ENCODE assay signal across 8 cellular contexts in the genomic region with DNA sequence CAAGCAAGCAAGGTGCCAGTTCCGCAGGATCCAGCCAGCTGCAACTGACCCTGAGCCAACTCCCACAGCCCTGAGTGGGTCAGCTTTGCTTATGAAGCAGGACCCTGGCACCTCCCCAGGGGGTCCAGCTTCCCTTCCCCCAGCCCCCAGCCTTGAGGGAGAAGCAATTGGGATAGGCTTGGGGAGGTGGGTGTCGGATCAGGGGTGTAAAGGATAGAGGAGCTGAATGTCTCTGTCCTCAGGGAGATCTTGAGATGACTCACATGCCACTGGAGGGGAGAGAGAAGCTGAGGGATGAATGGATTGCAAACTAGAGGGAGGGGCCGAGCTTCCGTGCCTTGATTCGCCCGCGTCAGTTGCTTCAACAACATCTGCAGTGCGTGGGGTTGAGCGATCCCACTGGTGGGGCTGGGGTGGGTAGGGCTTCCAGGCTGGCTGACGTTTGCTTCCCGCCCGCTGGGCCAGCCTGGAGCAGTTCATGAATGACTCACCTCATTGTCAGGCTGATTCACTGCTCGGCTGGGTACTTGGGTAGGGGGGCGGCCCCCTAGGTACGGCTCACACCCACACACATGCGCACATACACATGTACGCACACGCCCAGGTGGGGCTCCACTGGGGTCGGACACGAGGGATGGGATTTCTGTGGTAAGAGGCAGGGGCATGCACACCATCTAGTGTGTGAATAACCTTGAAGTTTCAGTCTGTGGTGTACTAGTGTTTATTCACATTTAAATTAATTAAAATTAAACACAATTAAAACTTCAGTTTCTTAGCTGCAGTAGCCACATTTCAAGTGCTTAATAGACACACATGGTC. TPM values are rescaled to one million over a fixed set of nuclear protein-coding genes. Genes with fewer than 3 reads are reported as not detected.
DNase-seq lines count a peak whose midpoint lies in the region; ATAC-seq and TF ChIP-seq lines count a peak whose summit lies in the region.

No MANE protein-coding gene starts in this region.

- peak overlapping the region; percentile 85 for H3K27ac ChIP-seq in HUES64 (ENCODE audit: low read depth, low read length)
- peak overlapping the region; percentile 16 for H3K27ac ChIP-seq in psoas muscle

- H3K27me3 ChIP-seq in HUES64 (ENCODE audit: insufficient read depth, low read length): no peaks in the 10 kb centered on the region
- H3K27me3 ChIP-seq in psoas muscle (ENCODE audit: insufficient read depth in 3 of 3, low read length in 2 of 3): peaks cover 0 to 3% (median 2%) of the 10 kb centered on the region in 3 donors

- peak; percentile 77 to 79 for ATAC-seq in activated naive CD4-positive, alpha-beta T cell treated with anti-CD3 and anti-CD28 coated beads, Interleukin-2, amount 50 U/mL, for 72 hours
- peak; percentile 80 for ATAC-seq in Right ventricle myocardium inferior
- ATAC-seq in psoas muscle: peak; percentile 65 to 87 (median 82)
- no peak for ATAC-seq in HG02870 (IDR thresholded peaks at IDR 0.05; ENCODE audit: unreplicated experiment)

- H3K4me3 ChIP-seq in HUES64 (ENCODE audit: low read length) (peak overlapping the region; percentile 35), psoas muscle (peak overlapping the region; percentile 8)

- H3K36me3 ChIP-seq in HUES64 (ENCODE audit: insufficient read depth, low read length) (no peaks in the 10 kb centered on the region), psoas muscle (ENCODE audit: insufficient read depth in 1 of 2, low read depth in 1 of 2) (no peaks in the 10 kb centered on the region)

- peaks cover 7% of the 10 kb centered on the region in 2 donors for H3K36me3 Mint-ChIP-seq in activated naive CD4-positive, alpha-beta T cell treated with anti-CD3 and anti-CD28 coated beads, Interleukin-2, amount 50 U/mL, for 72 hours

- WGBS in HUES64: 3% methylated on average over 19 of the region's 20 CpGs
- WGBS in psoas muscle, 3 donors: 9 to 20% (median 19%) methylated on average over 18 to 20 of the region's 20 CpGs

- no peaks in the 10 kb centered on the region for H3K9me3 Mint-ChIP-seq in activated naive CD4-positive, alpha-beta T cell treated with anti-CD3 and anti-CD28 coated beads, Interleukin-2, amount 50 U/mL, for 72 hours

- H3K9me3 ChIP-seq in HUES64 (ENCODE audit: insufficient read depth, low read depth, low read length): no peaks in the 10 kb centered on the region
- no peaks in the 10 kb centered on the region for H3K9me3 ChIP-seq in psoas muscle

- H3K9ac ChIP-seq in HUES64 (ENCODE audit: low read depth, low read length): peak overlapping the region; percentile 32; the same call in 1 of the 2 replicates

- peak; percentile 82 for DNase-seq in Ammon's horn (ENCODE audit: low spot score)
- DNase-seq in SIG-M5 treated with dmso at 0.1 percent for 504 hours (lab: John Stamatoyannopoulos, UW; ENCODE audit: unreplicated experiment): peak; percentile 90
- DNase-seq in activated naive CD4-positive, alpha-beta T cell treated with anti-CD3 and anti-CD28 coated beads, Interleukin-2, amount 50 U/mL, for 72 hours (ENCODE audit: low spot score in 2 of 2): peak; percentile 66 to 88
- DNase-seq in Right ventricle myocardium inferior (ENCODE audit: missing footprints): peak; percentile 81
- peak; percentile 88 to 89 for DNase-seq in psoas muscle
- no peak for DNase-seq in NCI-H128 (lab: John Stamatoyannopoulos, UW; ENCODE audit: unreplicated experiment)

- H3K4me1 ChIP-seq in HUES64 (ENCODE audit: insufficient read depth, low read length) (peaks cover 17% of the 10 kb centered on the region), psoas muscle (no peaks in the 10 kb centered on the region)

- H3K27ac Mint-ChIP-seq in activated naive CD4-positive, alpha-beta T cell treated with anti-CD3 and anti-CD28 coated beads, Interleukin-2, amount 50 U/mL, for 72 hours: peak overlapping the region in 1 of 2 donors; percentile 19

- intact Hi-C loops in Right ventricle myocardium inferior (cut with DNase I) (no loop called here), psoas muscle (cut with DNase I) (no loop called here)

- no peak for TF ChIP-seq CTCF in psoas muscle (IDR thresholded peaks at IDR 0.05)

RNA-seq across cellular contexts. Expression of gene HROB, which starts 3.6 kb away (rescaled TPM):
- polyA plus RNA-seq in HUES64 (2013, experiment 1 of 2): 11.3 TPM
- polyA plus RNA-seq in HUES64 (2013, experiment 2 of 2): 12.7 TPM
- 10 to 100 TPM; 23.7 to 25.0 TPM for total RNA-seq in activated naive CD4-positive, alpha-beta T cell treated with anti-CD3 and anti-CD28 coated beads, Interleukin-2, amount 50 U/mL, for 72 hours
- total RNA-seq in Right ventricle myocardium inferior: 2.0 TPM
- total RNA-seq in psoas muscle: 1 to 10 TPM in 1 of 4 donors, under 1 TPM in 3; 0.25 to 1.1 (median 0.39) TPM
- under 1 TPM; 0.53 to 0.77 (median 0.65) TPM for polyA plus RNA-seq in psoas muscle

RNA-seq across cellular contexts. Expression of gene HDAC5, which starts 14.7 kb away (rescaled TPM):
- polyA plus RNA-seq in HUES64 (2013, experiment 1 of 2): 31.5 TPM
- 41.7 TPM for polyA plus RNA-seq in HUES64 (2013, experiment 2 of 2)
- 10 to 100 TPM; 17.3 to 27.8 TPM for total RNA-seq in activated naive CD4-positive, alpha-beta T cell treated with anti-CD3 and anti-CD28 coated beads, Interleukin-2, amount 50 U/mL, for 72 hours
- total RNA-seq in Right ventricle myocardium inferior: 67.5 TPM
- 10 to 100 TPM; 24.4 to 75.6 (median 61.2) TPM for total RNA-seq in psoas muscle
- polyA plus RNA-seq in psoas muscle: 10 to 100 TPM in 2 of 3 donors, 1 to 10 TPM in 1; 8.8 to 35.8 (median 30.2) TPM

RNA-seq across cellular contexts. Expression of gene ASB16, which starts 32.4 kb away (rescaled TPM):
- polyA plus RNA-seq in HUES64 (2013, experiment 1 of 2): not detected
- polyA plus RNA-seq in HUES64 (2013, experiment 2 of 2): not detected
- total RNA-seq in activated naive CD4-positive, alpha-beta T cell treated with anti-CD3 and anti-CD28 coated beads, Interleukin-2, amount 50 U/mL, for 72 hours: under 1 TPM; 0.39 to 0.52 TPM
- total RNA-seq in Right ventricle myocardium inferior: 14.5 TPM
- 10 to 100 TPM; 17.0 to 43.4 (median 26.1) TPM for total RNA-seq in psoas muscle
- polyA plus RNA-seq in psoas muscle: 10 to 100 TPM in 1 of 3 donors, 1 to 10 TPM in 2; 1.1 to 16.5 (median 9.9) TPM

RNA-seq across cellular contexts. Expression of gene TMUB2, which starts 48.7 kb away (rescaled TPM):
- 17.6 TPM for polyA plus RNA-seq in HUES64 (2013, experiment 1 of 2)
- polyA plus RNA-seq in HUES64 (2013, experiment 2 of 2): 16.2 TPM
- total RNA-seq in activated naive CD4-positive, alpha-beta T cell treated with anti-CD3 and anti-CD28 coated beads, Interleukin-2, amount 50 U/mL, for 72 hours: 10 to 100 TPM; 27.4 to 50.4 TPM
- total RNA-seq in Right ventricle myocardium inferior (20.8 TPM), psoas muscle (10 to 100 TPM; 14.1 to 20.9 (median 20.3) TPM)
- 10 to 100 TPM; 22.8 to 44.4 (median 34.7) TPM for polyA plus RNA-seq in psoas muscle

Comparison
In these comparisons a context has a peak if more than half of its experiments do, and no peak if none do; other contexts are left out.
1. RNA of gene ASB16, which starts 32.4 kb away (total RNA-seq): 17.0 to 43.4 TPM in psoas muscle and 14.5 TPM in Right ventricle myocardium inferior (single experiment); 0.39 to 0.52 TPM in activated naive CD4-positive, alpha-beta T cell treated with anti-CD3 and anti-CD28 coated beads, Interleukin-2, amount 50 U/mL, for 72 hours; every median in the first group is over 10 times any median in the second.